In genomic region chr10:73955719-73956118, GRCh38 we compare ENCODE assay signal across 18 cellular contexts. TPM values are rescaled to one million over a fixed set of nuclear protein-coding genes. Genes with fewer than 3 reads are reported as not detected.
DNase-seq lines count a peak whose midpoint lies in the region; ATAC-seq and TF ChIP-seq lines count a peak whose summit lies in the region.
"Had no signal": no experiment of that assay in that cellular context is flagged by ENCODE, and none has a peak within 500 bp of the region (broad histone marks: within the 10 kb centered on the region; RNA-seq: fewer than 3 reads in every experiment).

No MANE protein-coding gene starts in this region.

- POLR2A ChIA-PET in CD4-positive, alpha-beta T cell (lab: Charles Lee) = interaction anchor here (0.9 to 2.0 kb wide), 7 partner anchors 13 to 70 kb away, joined by 3 to 17 read pairs (median 5); partner anchors contain the start of gene VCL

- in situ Hi-C loops in GM13976 (cut with MboI; ENCODE audit: low sequenced_read_pairs, unreplicated experiment) = no loop called here

- CTCF ChIA-PET in CD4-positive, alpha-beta T cell (lab: Charles Lee) = no interaction called here

- DNase-seq in CD4-positive, alpha-beta T cell = no peak
- no peak for DNase-seq in osteocyte (ENCODE audit: extremely low spot score, unreplicated experiment)
- no peak for DNase-seq in mesenteric fat pad (ENCODE audit: low spot score)
- no peak for DNase-seq in GM13976 (ENCODE audit: low spot score)
- DNase-seq: aorta, BE2C, GOT3, hypothalamus, MV-4-11, NCI-H2029 treated with DMSO at 0.1 percent for 48 hours, NCI-H524, ovary, small intestine had no signal

- intact Hi-C loops in CD4-positive, alpha-beta T cell (cut with DNase I, micrococcal nuclease) = loop anchor here (2.0 to 5.0 kb wide), 7 partner anchors 33 to 92 kb away; partner anchors contain the start of gene VCL (in 2 of the 2)
- intact Hi-C loops in dendritic cell treated with granulocyte-macrophage colony-stimulating factor and Interleukin-4, amounts not matched to agents 40 ng/mL and 50 ng/mL, for 4 days (cut with micrococcal nuclease) = loop anchor here (2.0 kb wide), 2 partner anchors 43 to 47 kb away; partner anchors contain the start of gene VCL

- no peaks in the 10 kb centered on the region for H3K36me3 Mint-ChIP-seq in CD4-positive, alpha-beta T cell (ENCODE audit: low read depth)
- H3K36me3 Mint-ChIP-seq in IgD-negative memory B cell (peaks cover 4% of the 10 kb centered on the region), osteocyte (ENCODE audit: unreplicated experiment) (no peaks in the 10 kb centered on the region)
- H3K36me3 Mint-ChIP-seq in dendritic cell treated with granulocyte-macrophage colony-stimulating factor and Interleukin-4, amounts not matched to agents 40 ng/mL and 50 ng/mL, for 4 days (ENCODE audit: low read depth) = no peaks in the 10 kb centered on the region

- TF ChIP-seq CTCF in CD4-positive, alpha-beta T cell (IDR thresholded peaks at IDR 0.05) = no peak
- no peak for TF ChIP-seq CTCF in osteocyte (IDR thresholded peaks at IDR 0.05)
- no peak for TF ChIP-seq CTCF in GM13976 (IDR thresholded peaks at IDR 0.05; ENCODE audit: borderline replicate concordance, control extremely low read depth, extremely low read depth, insufficient read depth, missing control alignments)

- ATAC-seq in CD4-positive, alpha-beta T cell (ENCODE audit: poor library complexity) = no peak
- ATAC-seq in GM18873 (IDR thresholded peaks at IDR 0.05; ENCODE audit: low FRiP score, unreplicated experiment) = no peak

- H3K27ac Mint-ChIP-seq in CD4-positive, alpha-beta T cell = peak overlapping the region; percentile 72
- H3K27ac Mint-ChIP-seq in IgD-negative memory B cell (peak overlapping the region in 2 of 3 donors; percentile 14 to 79), osteocyte (ENCODE audit: unreplicated experiment) (peak overlapping the region; percentile 47)
- peak overlapping the region; percentile 96 for H3K27ac Mint-ChIP-seq in dendritic cell treated with granulocyte-macrophage colony-stimulating factor and Interleukin-4, amounts not matched to agents 40 ng/mL and 50 ng/mL, for 4 days

- no peak overlapping the region for H3K27ac ChIP-seq in CD4-positive, alpha-beta T cell (ENCODE audit: low read depth, low read length)
- H3K27ac ChIP-seq: ovary had no signal

- H3K9me3 ChIP-seq in CD4-positive, alpha-beta T cell (ENCODE audit: control insufficient read depth, low read length) = no peaks in the 10 kb centered on the region
- H3K9me3 ChIP-seq: BE2C, ovary, thoracic aorta had no signal

- H3K4me3 Mint-ChIP-seq in CD4-positive, alpha-beta T cell = no peak overlapping the region
- H3K4me3 Mint-ChIP-seq in IgD-negative memory B cell (peak overlapping the region in 3 of 4 donors; percentile 33 to 73 (median 34)), osteocyte (ENCODE audit: unreplicated experiment) (no peak overlapping the region)
- H3K4me3 Mint-ChIP-seq in dendritic cell treated with granulocyte-macrophage colony-stimulating factor and Interleukin-4, amounts not matched to agents 40 ng/mL and 50 ng/mL, for 4 days = no peak overlapping the region

- H3K27me3 ChIP-seq in CD4-positive, alpha-beta T cell (ENCODE audit: control insufficient read depth, insufficient read depth, low read length) = no peaks in the 10 kb centered on the region
- H3K27me3 ChIP-seq: BE2C, ovary had no signal

- H3K27me3 Mint-ChIP-seq in CD4-positive, alpha-beta T cell = no peaks in the 10 kb centered on the region
- H3K27me3 Mint-ChIP-seq in IgD-negative memory B cell (no peaks in the 10 kb centered on the region), osteocyte (ENCODE audit: unreplicated experiment) (no peaks in the 10 kb centered on the region)
- no peaks in the 10 kb centered on the region for H3K27me3 Mint-ChIP-seq in dendritic cell treated with granulocyte-macrophage colony-stimulating factor and Interleukin-4, amounts not matched to agents 40 ng/mL and 50 ng/mL, for 4 days

- no peaks in the 10 kb centered on the region for H3K9me3 Mint-ChIP-seq in CD4-positive, alpha-beta T cell
- H3K9me3 Mint-ChIP-seq in IgD-negative memory B cell (no peaks in the 10 kb centered on the region), osteocyte (ENCODE audit: unreplicated experiment) (no peaks in the 10 kb centered on the region)
- no peaks in the 10 kb centered on the region for H3K9me3 Mint-ChIP-seq in dendritic cell treated with granulocyte-macrophage colony-stimulating factor and Interleukin-4, amounts not matched to agents 40 ng/mL and 50 ng/mL, for 4 days

- H3K4me1 Mint-ChIP-seq in CD4-positive, alpha-beta T cell (ENCODE audit: low read depth) = peaks cover 58% of the 10 kb centered on the region
- H3K4me1 Mint-ChIP-seq in IgD-negative memory B cell (peaks cover 39 to 48% (median 42%) of the 10 kb centered on the region in 3 donors), osteocyte (ENCODE audit: unreplicated experiment) (peaks cover 26% of the 10 kb centered on the region)
- H3K4me1 Mint-ChIP-seq in dendritic cell treated with granulocyte-macrophage colony-stimulating factor and Interleukin-4, amounts not matched to agents 40 ng/mL and 50 ng/mL, for 4 days (ENCODE audit: low read depth) = peaks cover 61% of the 10 kb centered on the region

RNA-seq across cellular contexts. Expression of gene VCL, which starts 42.2 kb away (rescaled TPM):
- 10 to 100 TPM; 18.5 to 19.7 TPM for total RNA-seq in CD4-positive, alpha-beta T cell
- 44.2 TPM for polyA plus RNA-seq in IgD-negative memory B cell
- 338 and 340 TPM in 2 replicates for total RNA-seq in osteocyte
- 129 TPM for total RNA-seq in mesenteric fat pad

RNA-seq across cellular contexts. Expression of gene PLAU, which starts 44.8 kb away (rescaled TPM):
- not detected for total RNA-seq in CD4-positive, alpha-beta T cell
- not detected for polyA plus RNA-seq in IgD-negative memory B cell
- total RNA-seq in osteocyte (112 and 118 TPM in 2 replicates), mesenteric fat pad (64.7 TPM)
- total RNA-seq: SK-MEL-5 had no signal

Comparison
In these comparisons a context has a peak if more than half of its experiments do, and no peak if none do; other contexts are left out.
1. H3K4me3 Mint-ChIP-seq: peak in IgD-negative memory B cell (3 of 4); none in CD4-positive, alpha-beta T cell (single experiment), dendritic cell treated with granulocyte-macrophage colony-stimulating factor and Interleukin-4, amounts not matched to agents 40 ng/mL and 50 ng/mL, for 4 days (single experiment) and osteocyte (single experiment).
2. RNA of gene PLAU, which starts 44.8 kb away (total RNA-seq): 112 to 118 TPM in osteocyte and 64.7 TPM in mesenteric fat pad (single experiment); not detected in CD4-positive, alpha-beta T cell; every median in the first group is over 10 times any median in the second.
3. Peak in every context shown above with its lines, with median percentiles within 50 percentile points of each other: H3K27ac Mint-ChIP-seq.